ENCODE assay signal across 14 cellular contexts in the genomic region with DNA sequence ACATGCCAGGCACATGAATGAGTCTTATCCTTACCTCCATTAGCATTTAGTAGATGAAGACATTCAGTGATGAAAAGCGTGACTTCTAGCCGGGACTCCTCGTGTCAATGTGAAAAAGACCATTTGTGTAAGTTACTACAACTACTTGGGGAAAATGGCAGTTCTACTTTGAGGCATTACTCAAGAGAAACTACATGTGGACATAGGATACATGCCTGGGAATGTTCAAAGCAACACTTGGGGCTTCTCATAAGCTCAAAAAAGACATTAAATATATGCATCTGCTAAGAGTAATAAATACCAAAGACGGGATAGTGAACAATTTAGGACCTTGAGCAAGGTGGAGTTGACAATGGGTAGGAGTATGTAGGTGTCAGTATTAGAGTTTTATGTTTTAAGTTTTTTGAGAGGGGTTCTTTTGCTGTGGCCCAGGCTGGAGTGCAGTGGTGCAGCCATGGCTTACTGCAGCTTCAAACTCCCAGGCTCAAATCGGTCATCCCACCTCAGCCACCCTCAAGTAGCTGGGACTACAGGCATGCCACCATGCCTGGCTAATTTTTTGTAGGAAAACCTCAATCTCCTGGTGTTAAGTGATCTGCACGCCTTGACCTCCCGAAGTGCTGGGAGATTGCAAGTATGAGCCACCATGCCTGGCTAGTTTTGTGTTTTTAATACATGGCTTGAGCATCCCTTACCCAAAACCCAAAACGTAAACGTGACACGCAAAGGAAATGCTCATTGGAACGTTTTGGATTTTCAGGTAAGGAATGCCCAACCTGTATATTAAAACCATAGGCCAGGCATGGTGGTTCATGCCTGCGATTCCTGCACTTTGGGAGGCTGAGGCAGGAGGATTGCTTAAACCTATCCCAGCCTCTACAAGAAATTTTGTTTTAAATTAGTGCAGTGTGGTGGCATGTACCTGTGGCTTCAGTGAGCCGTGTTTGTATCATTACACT. TPM values are rescaled to one million over a fixed set of nuclear protein-coding genes. Genes with fewer than 3 reads are reported as not detected.
DNase-seq lines count a peak whose midpoint lies in the region; ATAC-seq and TF ChIP-seq lines count a peak whose summit lies in the region.
"Had no signal": no experiment of that assay in that cellular context is flagged by ENCODE, and none has a peak within 500 bp of the region (broad histone marks: within the 10 kb centered on the region; RNA-seq: fewer than 3 reads in every experiment).

No MANE protein-coding gene starts in this region.

- H3K27ac Mint-ChIP-seq in HFFc6 (peak overlapping the region; percentile 96), natural killer cell (peak overlapping the region; percentile 98 to 100)
- H3K27ac Mint-ChIP-seq in activated T-helper 17 cell treated with anti-CD3 and anti-CD28 coated beads, Interleukin-2, amount 50 U/mL, for 72 hours, result peak overlapping the region; percentile 31

- H3K27me3 Mint-ChIP-seq in HFFc6 (ENCODE audit: insufficient read depth), result peaks cover 5% of the 10 kb centered on the region
- H3K27me3 Mint-ChIP-seq in activated T-helper 17 cell treated with anti-CD3 and anti-CD28 coated beads, Interleukin-2, amount 50 U/mL, for 72 hours, result no peaks in the 10 kb centered on the region
- no peaks in the 10 kb centered on the region for H3K27me3 Mint-ChIP-seq in natural killer cell (ENCODE audit: low read depth in 2 of 2)

- peaks cover 48% of the 10 kb centered on the region for H3K36me3 Mint-ChIP-seq in HFFc6 (ENCODE audit: low read depth)
- peaks cover 69% of the 10 kb centered on the region for H3K36me3 Mint-ChIP-seq in activated T-helper 17 cell treated with anti-CD3 and anti-CD28 coated beads, Interleukin-2, amount 50 U/mL, for 72 hours (ENCODE audit: low read depth)
- peaks cover 9% of the 10 kb centered on the region for H3K36me3 Mint-ChIP-seq in natural killer cell

- H3K9me3 Mint-ChIP-seq in HFFc6 (peaks cover 11% of the 10 kb centered on the region), natural killer cell (no peaks in the 10 kb centered on the region)
- H3K9me3 Mint-ChIP-seq in activated T-helper 17 cell treated with anti-CD3 and anti-CD28 coated beads, Interleukin-2, amount 50 U/mL, for 72 hours, result no peaks in the 10 kb centered on the region

- H3K4me1 Mint-ChIP-seq in HFFc6 (ENCODE audit: low read depth) (peaks cover 52% of the 10 kb centered on the region), natural killer cell (peaks cover 43 to 45% of the 10 kb centered on the region in 2 donors)
- peaks cover 23% of the 10 kb centered on the region for H3K4me1 Mint-ChIP-seq in activated T-helper 17 cell treated with anti-CD3 and anti-CD28 coated beads, Interleukin-2, amount 50 U/mL, for 72 hours

- ATAC-seq in activated T-helper 17 cell treated with anti-CD3 and anti-CD28 coated beads, Interleukin-2, amount 50 U/mL, for 72 hours (replicated peaks), result no peak
- no peak for ATAC-seq in natural killer cell
- ATAC-seq: PC-3 had no signal

- 0 out of 2 replicates have a peak overlapping the region, but pooled peaks have one; percentile 9 for H3K4me3 Mint-ChIP-seq in HFFc6
- peak overlapping the region; percentile 10 for H3K4me3 Mint-ChIP-seq in activated T-helper 17 cell treated with anti-CD3 and anti-CD28 coated beads, Interleukin-2, amount 50 U/mL, for 72 hours
- H3K4me3 Mint-ChIP-seq in natural killer cell, result no peak overlapping the region

- no peak for TF ChIP-seq CTCF in HFFc6 (IDR thresholded peaks at IDR 0.05)
- TF ChIP-seq CTCF in natural killer cell (IDR thresholded peaks at IDR 0.05), result no peak

- DNase-seq in NCI-H82 (lab: John Stamatoyannopoulos, UW) (peak; percentile 34), NCI-H82 treated with DMSO at 0.1 percent for 48 hours (lab: John Stamatoyannopoulos, UW; ENCODE audit: unreplicated experiment) (no peak), HFFc6 (no peak), natural killer cell (no peak), dedifferentiated amniotic fluid mesenchymal stem cell (ENCODE audit: extremely low spot score) (no peak), A172 (ENCODE audit: low spot score) (no peak)
- DNase-seq in activated CD4-positive, CD25-positive, alpha-beta regulatory T cell treated with anti-CD3 and anti-CD28 coated beads, Interleukin-2, amount 50 U/mL, for 72 hours, result no peak
- DNase-seq: activated CD8-positive, alpha-beta memory T cell treated with anti-CD3 and anti-CD28 coated beads for 24 hours; amniotic stem cell; effector CD8-positive, alpha-beta T cell; GM23248; PC-3; upper lobe of left lung had no signal

- intact Hi-C loops in natural killer cell (cut with micrococcal nuclease), result no loop called here

RNA-seq across cellular contexts. Expression of gene RPLP1, which starts 3.9 kb away (rescaled TPM):
- 1,000 to 10,000 TPM; 1,302 to 1,622 (median 1,423) TPM for total RNA-seq in HFFc6 (2021; fragmentation: NEBNext Ultra II Directional; extraction: Animal tissue kit (Norgen Biotek cat#: 25700))
- total RNA-seq in activated T-helper 17 cell treated with anti-CD3 and anti-CD28 coated beads, Interleukin-2, amount 50 U/mL, for 72 hours, result 1,000 to 10,000 TPM; 1,985 to 2,291 TPM
- total RNA-seq in natural killer cell, result 1,000 to 10,000 TPM in 1 of 3 donors, 100 to 1,000 TPM in 2; 895 to 1,167 (median 974) TPM
- total RNA-seq in A172 (2014; rRNA removed; shearing (Covaris generic)), result 186 and 499 TPM in 2 replicates

RNA-seq across cellular contexts. Expression of gene KIF23, which starts 42.3 kb away (rescaled TPM):
- total RNA-seq in HFFc6 (2021; fragmentation: NEBNext Ultra II Directional; extraction: Animal tissue kit (Norgen Biotek cat#: 25700)), result 10 to 100 TPM; 37.0 to 74.7 (median 64.6) TPM
- total RNA-seq in activated T-helper 17 cell treated with anti-CD3 and anti-CD28 coated beads, Interleukin-2, amount 50 U/mL, for 72 hours, result 10 to 100 TPM; 51.3 to 54.5 TPM
- total RNA-seq in natural killer cell, result 1 to 10 TPM; 1.2 to 2.1 (median 1.9) TPM
- total RNA-seq in A172 (2014; rRNA removed; shearing (Covaris generic)), result 103 and 135 TPM in 2 replicates

Comparison
In these comparisons a context has a peak if more than half of its experiments do, and no peak if none do; other contexts are left out.
1. H3K27ac Mint-ChIP-seq: peak in every context shown above with its lines; median percentile 99 in natural killer cell; 96 in HFFc6; 31 in activated T-helper 17 cell treated with anti-CD3 and anti-CD28 coated beads, Interleukin-2, amount 50 U/mL, for 72 hours.
2. RNA of gene KIF23, which starts 42.3 kb away (total RNA-seq): 103 to 135 TPM in A172, 37.0 to 74.7 TPM in HFFc6 and 51.3 to 54.5 TPM in activated T-helper 17 cell treated with anti-CD3 and anti-CD28 coated beads, Interleukin-2, amount 50 U/mL, for 72 hours; 1.2 to 2.1 TPM in natural killer cell; every median in the first group is over 10 times any median in the second.